9 cellular contexts compared by ENCODE assay signal in the genomic region with DNA sequence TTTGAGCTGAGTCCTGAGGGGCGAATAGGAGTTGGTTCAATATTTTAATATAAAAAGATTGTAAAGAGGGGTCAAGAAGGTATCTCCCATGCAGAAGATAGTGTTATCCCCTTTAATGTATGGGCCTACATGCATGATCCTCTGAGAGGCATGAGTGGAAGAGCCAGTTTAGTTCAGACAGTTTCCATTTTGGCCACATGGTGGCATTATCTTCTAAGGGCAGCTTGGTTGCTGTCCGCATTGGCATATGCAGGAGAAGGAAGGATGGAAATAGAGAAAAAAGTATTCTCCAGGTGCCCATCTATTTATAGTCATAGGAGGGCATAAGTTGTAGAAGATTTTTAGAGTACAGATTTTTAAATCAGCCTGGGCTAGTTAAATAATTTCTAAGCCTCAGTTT. TPM values are rescaled to one million over a fixed set of nuclear protein-coding genes. Genes with fewer than 3 reads are reported as not detected.
DNase-seq lines count a peak whose midpoint lies in the region; ATAC-seq and TF ChIP-seq lines count a peak whose summit lies in the region.
"Had no signal": no experiment of that assay in that cellular context is flagged by ENCODE, and none has a peak within 500 bp of the region (broad histone marks: within the 10 kb centered on the region; RNA-seq: fewer than 3 reads in every experiment).

No MANE protein-coding gene starts in this region.

- peaks cover 18% of the 10 kb centered on the region for H3K9me3 Mint-ChIP-seq in nephron progenitor cell

- peaks cover 18% of the 10 kb centered on the region for H3K36me3 Mint-ChIP-seq in nephron progenitor cell (ENCODE audit: low read depth)

- no peaks in the 10 kb centered on the region for H3K36me3 ChIP-seq in KMS-11 (ENCODE audit: insufficient read depth)
- H3K36me3 ChIP-seq in adrenal gland (replicated peaks in 1 of 2): no peaks in the 10 kb centered on the region

- peaks cover 40% of the 10 kb centered on the region for H3K4me1 Mint-ChIP-seq in nephron progenitor cell

- H4K20me1 ChIP-seq in KMS-11 (ENCODE audit: insufficient read depth): no peaks in the 10 kb centered on the region

- no peak for ATAC-seq in activated CD4-positive, CD25-positive, alpha-beta regulatory T cell treated with anti-CD3 and anti-CD28 coated beads, Interleukin-2, amount 50 U/mL, for 24 hours
- ATAC-seq in HG02870 (IDR thresholded peaks at IDR 0.05; ENCODE audit: unreplicated experiment): no peak

- no peaks in the 10 kb centered on the region for H3K4me1 ChIP-seq in KMS-11 (ENCODE audit: low read depth, poor library complexity, severe bottlenecking)
- H3K4me1 ChIP-seq in adrenal gland (replicated peaks in 1 of 2): peaks cover 0 to 13% of the 10 kb centered on the region in 2 donors

- H3K27me3 Mint-ChIP-seq in nephron progenitor cell (ENCODE audit: low read depth, poor library complexity): peaks cover 32% of the 10 kb centered on the region

- peak; percentile 19 for DNase-seq in NCI-H1694 (lab: John Stamatoyannopoulos, UW)
- no peak for DNase-seq in NCI-H1694 treated with DMSO at 0.1 percent for 48 hours (lab: John Stamatoyannopoulos, UW)
- DNase-seq in adrenal gland: no peak
- no peak for DNase-seq in nephron progenitor cell
- DNase-seq in HK-2 (ENCODE audit: unreplicated experiment): no peak

- H3K4me3 ChIP-seq in KMS-11 (IDR thresholded peaks at IDR 0.05; ENCODE audit: insufficient read depth, low read depth, low read length): no peak overlapping the region
- no peak overlapping the region for H3K4me3 ChIP-seq in adrenal gland

- intact Hi-C loops in adrenal gland (cut with DNase I): loop anchor here (10.0 kb wide), 2 partner anchors 52 to 72 kb away; no protein-coding TSS in a partner anchor

- no peaks in the 10 kb centered on the region for H3K9me3 ChIP-seq in adrenal gland (replicated peaks in 1 of 3)

- no peaks in the 10 kb centered on the region for H3K27me3 ChIP-seq in KMS-11 (ENCODE audit: insufficient read depth, low read depth)
- H3K27me3 ChIP-seq in adrenal gland: no peaks in the 10 kb centered on the region
- H3K27me3 ChIP-seq: BLaER1 treated with 17β-estradiol and CSF1 and Interleukin-3, amounts not matched to agents 10 nM and 100 nM had no signal

- no peak overlapping the region for H3K9ac ChIP-seq in KMS-11
- H3K9ac ChIP-seq: BLaER1 treated with 17β-estradiol and CSF1 and Interleukin-3, amounts not matched to agents 10 nM and 100 nM had no signal

- no peak overlapping the region for H3K27ac Mint-ChIP-seq in nephron progenitor cell

- H3K4me3 Mint-ChIP-seq in nephron progenitor cell: no peak overlapping the region

- no peak overlapping the region for H2AFZ ChIP-seq in KMS-11 (ENCODE audit: low read depth)

- H3K4me2 ChIP-seq in KMS-11: no peak overlapping the region
- H3K4me2 ChIP-seq: BLaER1 treated with 17β-estradiol and CSF1 and Interleukin-3, amounts not matched to agents 10 nM and 100 nM had no signal

- no peaks in the 10 kb centered on the region for H3K79me2 ChIP-seq in KMS-11 (ENCODE audit: insufficient read depth, low read depth)

- TF ChIP-seq CTCF in KMS-11 (conservative IDR thresholded peaks at IDR 0.05; ENCODE audit: low read depth, low read length) (peak; percentile 57), adrenal gland (IDR thresholded peaks at IDR 0.05) (peak in 4 of 6 experiments; percentile 10 to 30 (median 26)), nephron progenitor cell (IDR thresholded peaks at IDR 0.05) (peak; percentile 43)

- WGBS in adrenal gland, 4 donors: 95 to 100% (median 98%) methylated on average over 2 of the region's 2 CpGs

- H3K27ac ChIP-seq in KMS-11 (no peak overlapping the region), adrenal gland (no peak overlapping the region)
- H3K27ac ChIP-seq: BLaER1 treated with 17β-estradiol and CSF1 and Interleukin-3, amounts not matched to agents 10 nM and 100 nM had no signal

- TF ChIP-seq POLR2A in adrenal gland (IDR thresholded peaks at IDR 0.05): no peak

RNA-seq across cellular contexts. Expression of a gene that starts 5.4 kb away (rescaled TPM):
- 10 to 100 TPM in 5 of 8 donors, 1 to 10 TPM in 3; 8.2 to 13.2 (median 10.7) TPM for total RNA-seq in adrenal gland
- 1 to 10 TPM; 2.2 to 7.0 (median 3.0) TPM for polyA plus RNA-seq in adrenal gland
